Comparison of ENCODE assay signal across 11 cellular contexts in genomic region chr1:74463301-74463988, GRCh38. TPM values are rescaled to one million over a fixed set of nuclear protein-coding genes. Genes with fewer than 3 reads are reported as not detected.
A peak's percentile ranks its signal among the peaks of the same experiment; 100 is the strongest.
DNase-seq lines count a peak whose midpoint lies in the region; ATAC-seq and TF ChIP-seq lines count a peak whose summit lies in the region.
"Had no signal": no experiment of that assay in that cellular context is flagged by ENCODE, and none has a peak within 500 bp of the region (broad histone marks: within the 10 kb centered on the region; RNA-seq: fewer than 3 reads in every experiment).

No MANE protein-coding gene starts in this region.

- peaks cover 1 to 9% (median 3%) of the 10 kb centered on the region in 5 donors for H3K27me3 Mint-ChIP-seq in naive thymus-derived CD8-positive, alpha-beta T cell

- H3K27ac Mint-ChIP-seq in naive thymus-derived CD8-positive, alpha-beta T cell = no peak overlapping the region

- no peaks in the 10 kb centered on the region for H3K4me1 Mint-ChIP-seq in naive thymus-derived CD8-positive, alpha-beta T cell

- no peak overlapping the region for H3K4me3 Mint-ChIP-seq in naive thymus-derived CD8-positive, alpha-beta T cell

- POLR2A ChIA-PET in naive thymus-derived CD8-positive, alpha-beta T cell (lab: Charles Lee) = no interaction called here

- H3K9me3 Mint-ChIP-seq in naive thymus-derived CD8-positive, alpha-beta T cell = peaks cover 0 to 6% (median 0%) of the 10 kb centered on the region in 9 donors

- no peak for TF ChIP-seq CTCF in omental fat pad (IDR thresholded peaks at IDR 0.05)

- DNase-seq in inferior parietal cortex (ENCODE audit: extremely low spot score) (peak; percentile 28), SK-N-DZ (ENCODE audit: low spot score) (no peak), omental fat pad (ENCODE audit: low spot score) (no peak), T1000 (lab: John Stamatoyannopoulos, UW) (no peak)
- DNase-seq in naive thymus-derived CD8-positive, alpha-beta T cell = no peak
- DNase-seq: dermis blood vessel endothelial cell, left colon had no signal

- ATAC-seq in GM18517 (IDR thresholded peaks at IDR 0.05; ENCODE audit: unreplicated experiment) (peak; percentile 70), GM21717 (IDR thresholded peaks at IDR 0.05; ENCODE audit: unreplicated experiment) (peak; percentile 93), HG03571 (IDR thresholded peaks at IDR 0.05; ENCODE audit: unreplicated experiment) (peak; percentile 54), omental fat pad (ENCODE audit: low FRiP score) (no peak)
- ATAC-seq in naive thymus-derived CD8-positive, alpha-beta T cell = no peak
- ATAC-seq: left colon had no signal

- H3K36me3 Mint-ChIP-seq in naive thymus-derived CD8-positive, alpha-beta T cell = no peaks in the 10 kb centered on the region

RNA-seq across cellular contexts. Expression of gene LRRC53, which starts 49.0 kb away (rescaled TPM):
- not detected for total RNA-seq in naive thymus-derived CD8-positive, alpha-beta T cell
- not detected for polyA plus RNA-seq in naive thymus-derived CD8-positive, alpha-beta T cell
- polyA plus RNA-seq in SK-N-DZ (2014; cell fraction: cytosol; rRNA removed) = not detected in 2 replicates
- not detected in 2 replicates for polyA plus RNA-seq in SK-N-DZ (2014; cell fraction: nucleus; rRNA removed)
- not detected for total RNA-seq in omental fat pad
- total RNA-seq: activated CD8-positive, alpha-beta memory T cell treated with anti-CD3 and anti-CD28 coated beads for 36 hours; dermis blood vessel endothelial cell; left colon had no signal

Comparison
In these comparisons a context has a peak if more than half of its experiments do, and no peak if none do; other contexts are left out.
1. ATAC-seq: peak in GM18517 (single experiment), GM21717 (single experiment) and HG03571 (single experiment); none in naive thymus-derived CD8-positive, alpha-beta T cell (0 of 2) and omental fat pad (single experiment).